In genomic region chr4:102452854-102453253, GRCh38 we compare ENCODE assay signal across 21 cellular contexts. TPM values are rescaled to one million over a fixed set of nuclear protein-coding genes. Genes with fewer than 3 reads are reported as not detected.
DNase-seq lines count a peak whose midpoint lies in the region; ATAC-seq, FAIRE-seq and TF ChIP-seq lines count a peak whose summit lies in the region.
"Had no signal": no experiment of that assay in that cellular context is flagged by ENCODE, and none has a peak within 500 bp of the region (broad histone marks: within the 10 kb centered on the region; RNA-seq: fewer than 3 reads in every experiment).

No MANE protein-coding gene starts in this region.

- FAIRE-seq in HepG2 (lab: Jason Lieb, UNC), result no peak
- no peak for FAIRE-seq in RCC 7860 (lab: Jason Lieb, UNC)
- FAIRE-seq: GM12892, GM18507, H54 had no signal

- 47% methylated on average over 1 of the region's 1 CpG for WGBS in HepG2 (ENCODE audit: low lambda C conversion rate)
- WGBS in right lobe of liver (ENCODE audit: insufficient coverage, low coverage, low lambda C conversion rate, missing lambda C conversion rate), result 100% methylated on average over 1 of the region's 1 CpG

- TF ChIP-seq POLR2A in HepG2 (IDR thresholded peaks at IDR 0.05; ENCODE audit: insufficient read depth in 1 of 2, low read depth in 2 of 2, low read length in 2 of 2), result no peak
- no peak for TF ChIP-seq POLR2A in right lobe of liver (IDR thresholded peaks at IDR 0.05)

- TF ChIP-seq CTCF in HepG2 (CRISPR knock-in tag; IDR thresholded peaks at IDR 0.05) (no peak), right lobe of liver (IDR thresholded peaks at IDR 0.05) (no peak)

- H3K9me3 ChIP-seq in HepG2 (ENCODE audit: low read length) (no peaks in the 10 kb centered on the region), right lobe of liver (no peaks in the 10 kb centered on the region)

- H3K79me2 ChIP-seq in HepG2 (ENCODE audit: insufficient read depth, low read length), result no peaks in the 10 kb centered on the region

- H3K27ac ChIP-seq in HepG2 (ENCODE audit: extremely low read length, insufficient read depth, low read length), result no peak overlapping the region
- no peak overlapping the region for H3K27ac ChIP-seq in right lobe of liver
- H3K27ac ChIP-seq: BLaER1, HL-60 had no signal

- no peaks in the 10 kb centered on the region for H3K27me3 Mint-ChIP-seq in activated CD4-positive, alpha-beta T cell treated with anti-CD3 and anti-CD28 coated beads for 36 hours
- H3K27me3 Mint-ChIP-seq in activated naive CD8-positive, alpha-beta T cell treated with anti-CD3 and anti-CD28 coated beads, Interleukin-2, amount 50 U/mL, for 24 hours, result no peaks in the 10 kb centered on the region

- H3K4me2 ChIP-seq in HepG2 (ENCODE audit: low read depth, low read length), result no peak overlapping the region
- H3K4me2 ChIP-seq: GM23338 had no signal

- ATAC-seq in activated CD4-positive, alpha-beta T cell treated with anti-CD3 and anti-CD28 coated beads for 36 hours, result no peak
- ATAC-seq in HepG2, result no peak
- ATAC-seq in right lobe of liver, result no peak
- ATAC-seq in activated naive CD8-positive, alpha-beta T cell treated with anti-CD3 and anti-CD28 coated beads, Interleukin-2, amount 50 U/mL, for 24 hours, result no peak
- ATAC-seq: GM23338, HCT116 had no signal

- no peak overlapping the region for H3K9ac ChIP-seq in HepG2 (ENCODE audit: insufficient read depth, low read depth, low read length)
- H3K9ac ChIP-seq: BLaER1 had no signal

- no peak overlapping the region for H2AFZ ChIP-seq in HepG2 (ENCODE audit: low read length)
- H2AFZ ChIP-seq: GM23338 had no signal

- H3K4me3 Mint-ChIP-seq in activated CD4-positive, alpha-beta T cell treated with anti-CD3 and anti-CD28 coated beads for 36 hours, result no peak overlapping the region
- no peak overlapping the region for H3K4me3 Mint-ChIP-seq in activated naive CD8-positive, alpha-beta T cell treated with anti-CD3 and anti-CD28 coated beads, Interleukin-2, amount 50 U/mL, for 24 hours
- H3K4me3 Mint-ChIP-seq: CD14-positive monocyte; CD4-positive, alpha-beta memory T cell; GM23338; HFFc6 had no signal

- POLR2A ChIA-PET in activated CD4-positive, alpha-beta T cell treated with anti-CD3 and anti-CD28 coated beads for 36 hours (lab: Charles Lee), result interaction anchor here (0.6 kb wide), 1 partner anchor 48 kb away, joined by 3 read pairs; no protein-coding TSS in a partner anchor
- POLR2A ChIA-PET in HepG2 (lab: Yijun Ruan, JAX), result no interaction called here

- TF ChIP-seq EP300 in HepG2 (IDR thresholded peaks at IDR 0.05; ENCODE audit: low read depth in 2 of 2, low read length in 2 of 2), result no peak
- no peak for TF ChIP-seq EP300 in HepG2 (CRISPR knock-in tag; IDR thresholded peaks at IDR 0.05; ENCODE audit: borderline replicate concordance)

- H3K36me3 ChIP-seq in HepG2 (replicated peaks in 1 of 2; ENCODE audit: control insufficient read depth in 1 of 2, insufficient read depth in 2 of 2, low read length in 2 of 2), result no peaks in the 10 kb centered on the region
- H3K36me3 ChIP-seq in right lobe of liver, result no peaks in the 10 kb centered on the region
- H3K36me3 ChIP-seq: BLaER1 had no signal

- intact Hi-C loops in activated CD4-positive, alpha-beta T cell treated with anti-CD3 and anti-CD28 coated beads for 36 hours (cut with DNase I, micrococcal nuclease), result loop anchor here in 1 of 2 experiments (5.0 kb wide), 1 partner anchor 49 kb away; the partner anchor contains the start of gene NFKB1
- intact Hi-C loops in HepG2 (cut with micrococcal nuclease; ENCODE audit: unreplicated experiment) (loop anchor here (1.0 kb wide), 1 partner anchor 172 kb away; no protein-coding TSS in a partner anchor), right lobe of liver (cut with DNase I) (no loop called here)

- H3K9me3 Mint-ChIP-seq in activated CD4-positive, alpha-beta T cell treated with anti-CD3 and anti-CD28 coated beads for 36 hours (ENCODE audit: low read depth), result no peaks in the 10 kb centered on the region
- H3K9me3 Mint-ChIP-seq in activated naive CD8-positive, alpha-beta T cell treated with anti-CD3 and anti-CD28 coated beads, Interleukin-2, amount 50 U/mL, for 24 hours, result no peaks in the 10 kb centered on the region
- H3K9me3 Mint-ChIP-seq: CD14-positive monocyte; CD4-positive, alpha-beta memory T cell; GM23338; HFFc6 had no signal

- DNase-seq in activated CD4-positive, alpha-beta T cell treated with anti-CD3 and anti-CD28 coated beads for 36 hours, result no peak
- DNase-seq in activated CD4-positive, alpha-beta T cell treated with anti-CD3 and anti-CD28 coated beads, Interleukin-2, amount 50 U/mL, for 4 hours, result no peak
- DNase-seq in HepG2 (ENCODE audit: low spot score) (no peak), right lobe of liver (no peak), SHP77 (lab: John Stamatoyannopoulos, UW) (no peak), RCC 7860 (ENCODE audit: low spot score) (no peak)
- DNase-seq in activated naive CD8-positive, alpha-beta T cell treated with anti-CD3 and anti-CD28 coated beads, Interleukin-2, amount 50 U/mL, for 24 hours, result no peak
- DNase-seq: 8988T; CD4-positive, alpha-beta memory T cell; DMS153; DMS79; GDM1; HFFc6 had no signal

- CTCF ChIA-PET in activated CD4-positive, alpha-beta T cell treated with anti-CD3 and anti-CD28 coated beads for 36 hours (lab: Charles Lee), result interaction anchor here (0.6 to 1.0 kb wide), 2 partner anchors 21 to 168 kb away, joined by 3 read pairs; no protein-coding TSS in a partner anchor
- CTCF ChIA-PET in HepG2 (lab: Yijun Ruan, JAX; ENCODE audit: low intra/inter-chr PET ratio, low total read pairs), result no interaction called here

- in situ Hi-C loops in HepG2 (cut with HindIII; ENCODE audit: extremely low pct_ligation_motif_present, low pct_unique_long_range_greater_than_20kb), result no loop called here

- H3K36me3 Mint-ChIP-seq in activated CD4-positive, alpha-beta T cell treated with anti-CD3 and anti-CD28 coated beads for 36 hours (ENCODE audit: low read depth), result no peaks in the 10 kb centered on the region
- no peaks in the 10 kb centered on the region for H3K36me3 Mint-ChIP-seq in activated naive CD8-positive, alpha-beta T cell treated with anti-CD3 and anti-CD28 coated beads, Interleukin-2, amount 50 U/mL, for 24 hours (ENCODE audit: low read depth)
- H3K36me3 Mint-ChIP-seq: CD14-positive monocyte; CD4-positive, alpha-beta memory T cell had no signal

- peak overlapping the region; percentile 34 for H3K27ac Mint-ChIP-seq in activated CD4-positive, alpha-beta T cell treated with anti-CD3 and anti-CD28 coated beads for 36 hours
- peak overlapping the region; percentile 3 for H3K27ac Mint-ChIP-seq in activated naive CD8-positive, alpha-beta T cell treated with anti-CD3 and anti-CD28 coated beads, Interleukin-2, amount 50 U/mL, for 24 hours
- H3K27ac Mint-ChIP-seq: CD14-positive monocyte; CD4-positive, alpha-beta memory T cell; GM23338; HFFc6 had no signal

- no peaks in the 10 kb centered on the region for H4K20me1 ChIP-seq in HepG2 (ENCODE audit: insufficient read depth, low read length)
- H4K20me1 ChIP-seq: BLaER1 had no signal

- H3K4me3 ChIP-seq in HepG2 (replicated peaks in 1 of 3; ENCODE audit: insufficient read depth in 1 of 3, low read depth in 2 of 3, low read length in 3 of 3) (no peak overlapping the region), right lobe of liver (no peak overlapping the region)
- H3K4me3 ChIP-seq: BLaER1, GM23338 had no signal

- H3K4me1 ChIP-seq in HepG2 (ENCODE audit: insufficient read depth, low read length) (no peaks in the 10 kb centered on the region), right lobe of liver (no peaks in the 10 kb centered on the region)

- H3K27me3 ChIP-seq in HepG2 (ENCODE audit: control insufficient read depth in 1 of 2, insufficient read depth in 2 of 2, low read length in 2 of 2), result peaks cover 0 to 3% of the 10 kb centered on the region in 2 experiments; a peak in 3 of 5 replicates
- no peaks in the 10 kb centered on the region for H3K27me3 ChIP-seq in right lobe of liver
- H3K27me3 ChIP-seq: BLaER1 had no signal

- H3K4me1 Mint-ChIP-seq in activated CD4-positive, alpha-beta T cell treated with anti-CD3 and anti-CD28 coated beads for 36 hours, result peaks cover 59% of the 10 kb centered on the region
- peaks cover 49% of the 10 kb centered on the region for H3K4me1 Mint-ChIP-seq in activated naive CD8-positive, alpha-beta T cell treated with anti-CD3 and anti-CD28 coated beads, Interleukin-2, amount 50 U/mL, for 24 hours

- BruUV-seq in HepG2 (replicated peaks; lab: Mats Ljungman, UMichigan), result no TSS peak

- no peak for TF ChIP-seq RAD21 in HepG2 (CRISPR knock-in tag; IDR thresholded peaks at IDR 0.05)

RNA-seq across cellular contexts. Expression of gene NFKB1, which starts 48.3 kb away (rescaled TPM):
- total RNA-seq in activated CD4-positive, alpha-beta T cell treated with anti-CD3 and anti-CD28 coated beads for 36 hours, result 100 to 1,000 TPM; 167 to 174 TPM
- total RNA-seq in HepG2 (2016; rRNA removed; fragmentation: Illumina TruSeq; extraction: Trizol), result 31.6 and 37.6 TPM in 2 replicates
- total RNA-seq in HepG2 (2016; cell fraction: cytosol; rRNA removed; fragmentation: Illumina TruSeq; extraction: Trizol; ENCODE audit: low read depth), result 5.7 and 5.8 TPM in 2 replicates
- 32.0 and 36.4 TPM in 2 replicates for total RNA-seq in HepG2 (2016; cell fraction: insoluble cytoplasmic fraction; rRNA removed; fragmentation: Illumina TruSeq; extraction: Trizol)
- total RNA-seq in HepG2 (2016; cell fraction: membrane; rRNA removed; fragmentation: Illumina TruSeq; extraction: Trizol), result 16.5 and 17.1 TPM in 2 replicates
- total RNA-seq in HepG2 (2016; cell fraction: nucleus; rRNA removed; fragmentation: Illumina TruSeq; extraction: Trizol), result 21.7 and 23.1 TPM in 2 replicates
- 15.3 and 15.4 TPM in 2 replicates for polyA plus RNA-seq in HepG2 (2011; rRNA removed)
- polyA plus RNA-seq in HepG2 (2011; cell fraction: cytosol; rRNA removed), result 13.4 and 14.7 TPM in 2 replicates
- 13.2 and 14.1 TPM in 2 replicates for polyA plus RNA-seq in HepG2 (2011; cell fraction: nucleus; rRNA removed)
- polyA plus RNA-seq in HepG2 (2012), result 16.4 TPM in 2 replicates
- 2.1 and 2.3 TPM in 2 replicates for polyA plus RNA-seq in HepG2 (2016; cell fraction: cytosol; fragmentation: Illumina TruSeq; extraction: Trizol; ENCODE audit: low read depth)
- polyA plus RNA-seq in HepG2 (2016; cell fraction: insoluble cytoplasmic fraction; fragmentation: Illumina TruSeq; extraction: Trizol; ENCODE audit: low read depth), result 30.3 and 33.0 TPM in 2 replicates
- polyA plus RNA-seq in HepG2 (2016; cell fraction: membrane; fragmentation: Illumina TruSeq; extraction: Trizol; ENCODE audit: low read depth), result 6.8 and 8.3 TPM in 2 replicates
- polyA plus RNA-seq in HepG2 (2016; cell fraction: nucleus; fragmentation: Illumina TruSeq; extraction: Trizol; ENCODE audit: insufficient read depth, low read depth), result 20.3 and 23.7 TPM in 2 replicates
- 23.9 and 27.4 TPM in 2 replicates for polyA minus RNA-seq in HepG2 (2011; rRNA and poly(A)+ RNA removed; ENCODE audit: low replicate concordance)
- polyA minus RNA-seq in HepG2 (2011; cell fraction: cytosol; rRNA and poly(A)+ RNA removed), result 12.5 and 12.7 TPM in 2 replicates
- 35.7 and 38.5 TPM in 2 replicates for polyA minus RNA-seq in HepG2 (2011; cell fraction: nucleus; rRNA and poly(A)+ RNA removed)
- 10 to 100 TPM; 13.8 to 48.6 (median 17.5) TPM for total RNA-seq in right lobe of liver
